Comparison of ENCODE assay signal across 15 cellular contexts in the genomic region with DNA sequence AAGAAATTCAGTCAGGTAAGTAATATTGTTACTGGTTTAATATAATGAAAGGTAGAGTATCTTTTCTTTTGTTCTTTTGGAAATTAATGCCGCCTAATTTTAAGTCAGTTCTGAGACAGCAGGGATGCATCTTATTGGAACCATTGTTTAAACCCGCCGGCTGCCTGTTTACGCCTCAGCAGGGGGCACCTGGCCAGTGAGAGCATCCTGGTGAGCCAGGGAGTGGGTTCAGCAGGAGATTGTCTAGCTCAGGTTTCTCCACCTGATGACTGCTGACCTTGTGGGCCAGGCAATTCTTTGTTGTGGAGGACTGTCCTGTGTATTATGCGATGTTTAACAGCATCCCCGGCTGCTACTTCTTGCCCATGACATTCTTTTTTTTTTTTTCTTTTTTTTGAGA.
"Had no signal": no experiment of that assay in that cellular context is flagged by ENCODE, and none has a peak within 500 bp of the region (broad histone marks: within the 10 kb centered on the region; RNA-seq: fewer than 3 reads in every experiment).

No MANE protein-coding gene starts in this region.

- DNase-seq: activated CD4-positive, alpha-beta T cell treated with anti-CD3 and anti-CD28 coated beads for 4 hours; activated CD4-positive, alpha-beta T cell treated with anti-CD3 and anti-CD28 coated beads, Interleukin-2, amount 50 U/mL, for 48 hours; activated CD4-positive, CD25-positive, alpha-beta regulatory T cell; activated CD8-positive, alpha-beta memory T cell treated with anti-CD3 and anti-CD28 coated beads, Interleukin-2, amount 50 U/mL, for 48 hours; activated naive CD4-positive, alpha-beta T cell; activated T-cell treated with anti-CD3 and anti-CD28 coated beads, Interleukin-2, amount 50 U/mL, for 4 hours; effector memory CD4-positive, alpha-beta T cell; foreskin melanocyte; immature natural killer cell; left lung; naive thymus-derived CD4-positive, alpha-beta T cell; stimulated activated CD4-positive, alpha-beta T cell treated with anti-CD3 and anti-CD28 coated beads, Interleukin-4, amount 100 ng/mL, for 1 hour; stimulated activated naive CD4-positive, alpha-beta T cell treated with Interleukin-2 at 50 U/mL for 16 hours had no signal

- FAIRE-seq: colon, endothelial cell of umbilical vein had no signal
